Comparison of ENCODE assay signal across 16 cellular contexts in genomic region chr2:227834423-227834822, GRCh38. TPM values are rescaled to one million over a fixed set of nuclear protein-coding genes. Genes with fewer than 3 reads are reported as not detected.
"Had no signal": no experiment of that assay in that cellular context is flagged by ENCODE, and none has a peak within 500 bp of the region (broad histone marks: within the 10 kb centered on the region; RNA-seq: fewer than 3 reads in every experiment).

No MANE protein-coding gene starts in this region.

- H3K4me3 Mint-ChIP-seq: activated naive CD4-positive, alpha-beta T cell treated with anti-CD3 and anti-CD28 coated beads, Interleukin-2, amount 50 U/mL, for 24 hours; neural crest cell; stimulated activated naive CD8-positive, alpha-beta T cell treated with anti-CD3 and anti-CD28 coated beads, Interleukin-15, amount 100 ng/mL, for 72 hours; type B pancreatic cell had no signal

- H3K9me3 Mint-ChIP-seq: activated naive CD4-positive, alpha-beta T cell treated with anti-CD3 and anti-CD28 coated beads, Interleukin-2, amount 50 U/mL, for 24 hours; stimulated activated naive CD8-positive, alpha-beta T cell treated with anti-CD3 and anti-CD28 coated beads, Interleukin-15, amount 100 ng/mL, for 72 hours had no signal

- H3K36me3 Mint-ChIP-seq: activated naive CD4-positive, alpha-beta T cell treated with anti-CD3 and anti-CD28 coated beads, Interleukin-2, amount 50 U/mL, for 24 hours; type B pancreatic cell had no signal

- H3K4me1 Mint-ChIP-seq: activated naive CD4-positive, alpha-beta T cell treated with anti-CD3 and anti-CD28 coated beads, Interleukin-2, amount 50 U/mL, for 24 hours; neural crest cell; stimulated activated naive CD8-positive, alpha-beta T cell treated with anti-CD3 and anti-CD28 coated beads, Interleukin-15, amount 100 ng/mL, for 72 hours had no signal

- H3K27me3 Mint-ChIP-seq: type B pancreatic cell had no signal

- DNase-seq: activated CD4-positive, alpha-beta T cell treated with anti-CD3 and anti-CD28 coated beads, Interleukin-2, amount 50 U/mL, for 48 hours; adrenal gland; dorsolateral prefrontal cortex; erythroblast; heart left ventricle; ovary; spleen; stimulated activated naive CD8-positive, alpha-beta T cell treated with anti-CD3 and anti-CD28 coated beads, Interleukin-15, amount 100 ng/mL, for 72 hours; WERI-Rb-1 had no signal

- ATAC-seq: heart left ventricle; sciatic nerve; stimulated activated naive CD8-positive, alpha-beta T cell treated with anti-CD3 and anti-CD28 coated beads, Interleukin-15, amount 100 ng/mL, for 72 hours had no signal

RNA-seq across cellular contexts. Expression of gene CCL20, which starts 20.8 kb away (rescaled TPM):
- total RNA-seq: cardiac septum, neural crest cell, spleen, temporal lobe had no signal

RNA-seq across cellular contexts. Expression of gene DAW1, which starts 37.0 kb away (rescaled TPM):
- total RNA-seq: cardiac septum; neural crest cell; sciatic nerve; T-helper 1 cell treated with Interleukin-12 subunit alpha and Interleukin-12 subunit beta and Interleukin-4 antibody, amounts not matched to agents 30 ng/mL and 1 ng/mL, for 36 hours had no signal
